1 cellular context compared by ENCODE assay signal in the genomic region with DNA sequence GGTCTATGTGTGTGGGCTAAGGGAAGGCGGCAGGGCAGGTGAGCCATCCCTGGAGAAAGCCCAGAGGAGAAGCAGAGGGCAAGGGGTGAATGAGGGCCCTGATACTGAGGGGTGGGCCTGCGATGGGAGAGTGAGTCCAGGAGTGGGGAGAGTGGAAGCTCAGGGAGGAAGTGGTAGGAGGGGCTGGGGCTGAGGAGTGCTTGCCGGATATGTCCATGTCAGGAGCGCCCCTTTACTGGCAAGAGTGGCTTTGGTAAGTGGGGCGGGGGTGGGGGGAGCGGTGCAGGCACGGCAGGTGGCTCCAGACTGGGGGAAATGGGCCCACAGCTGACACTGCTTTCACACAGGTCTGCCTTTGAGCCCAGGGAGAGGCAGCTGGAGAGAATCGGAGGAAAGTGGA.
TF ChIP-seq lines count a peak whose summit lies in the region.

No MANE protein-coding gene starts in this region.

TF ChIP-seq in GM12878, 131 proteins besides CTCF, POLR2A, EP300 and RAD21 (continued from another document):
- TF ChIP-seq SRF (IDR thresholded peaks at IDR 0.05; ENCODE audit: low read depth in 2 of 2, low read length in 2 of 2): peak; percentile 75 to 89
TF ChIP-seq in GM12878: peak in this region for 2.
